ENCODE assay signal across 8 cellular contexts in genomic region chr1:232629250-232630046, GRCh38. TPM values are rescaled to one million over a fixed set of nuclear protein-coding genes. Genes with fewer than 3 reads are reported as not detected.
DNase-seq lines count a peak whose midpoint lies in the region; TF ChIP-seq lines count a peak whose summit lies in the region.

No MANE protein-coding gene starts in this region.

- CTCF ChIA-PET in HEK293T (lab: Yijun Ruan, JAX) = interaction anchor here (0.7 to 0.8 kb wide), 2 partner anchors 384 to 763 kb away, joined by 3 to 4 read pairs; no protein-coding TSS in a partner anchor

- peak; percentile 67 for DNase-seq in NCI-H1092 treated with DMSO at 0.1 percent for 48 hours (lab: John Stamatoyannopoulos, UW)
- no peak for DNase-seq in NCI-H1092 (lab: John Stamatoyannopoulos, UW)
- no peak for DNase-seq in HEK293T (ENCODE audit: extremely low spot score)
- peak; percentile 44 for DNase-seq in NCI-H146 (lab: John Stamatoyannopoulos, UW)
- peak; percentile 65 for DNase-seq in activated effector memory CD4-positive, alpha-beta T cell treated with anti-CD3 and anti-CD28 coated beads, Interleukin-2, amount 50 U/mL, for 16 hours
- peak; percentile 80 for DNase-seq in cardiac septum (ENCODE audit: low spot score)
- peak; percentile 90 for DNase-seq in posterior vena cava (ENCODE audit: low spot score)
- DNase-seq in HPDE6-E6E7 (ENCODE audit: extremely low spot score) = no peak

- intact Hi-C loops in cardiac septum (cut with DNase I) = loop anchor here (2.0 to 10.0 kb wide), 9 partner anchors 75 to 875 kb away; partner anchors contain the start of gene NTPCR
- intact Hi-C loops in posterior vena cava (cut with DNase I) = loop anchor here (10.0 kb wide), 2 partner anchors 395 to 765 kb away; no protein-coding TSS in a partner anchor

- POLR2A ChIA-PET in HEK293T (lab: Yijun Ruan, JAX) = interaction anchor here (0.8 to 1.4 kb wide), 8 partner anchors 9 to 370 kb away, joined by 3 to 9 read pairs (median 3); partner anchors contain the start of gene NTPCR

TF ChIP-seq in HEK293T, 16 proteins besides CTCF, POLR2A, EP300 and RAD21:
- TF ChIP-seq ZNF384 (IDR thresholded peaks at IDR 0.05) (no peak), CTBP1 (IDR thresholded peaks at IDR 0.05; ENCODE audit: borderline replicate concordance) (peak; percentile 6; the same call in 1 of the 2 replicates), ARNT (IDR thresholded peaks at IDR 0.05) (0 out of 2 replicates have a peak, but pooled peaks have one; percentile 31)

RNA-seq across cellular contexts. Expression of gene SIPA1L2, which starts 0.5 kb away (rescaled TPM):
- 98.7 TPM for total RNA-seq in cardiac septum
- 10 to 100 TPM; 14.1 to 14.9 TPM for total RNA-seq in posterior vena cava

Comparison
In these comparisons a context has a peak if more than half of its experiments do, and no peak if none do; other contexts are left out.
1. DNase-seq: peak in NCI-H1092 treated with DMSO at 0.1 percent for 48 hours (single experiment), NCI-H146 (single experiment), activated effector memory CD4-positive, alpha-beta T cell treated with anti-CD3 and anti-CD28 coated beads, Interleukin-2, amount 50 U/mL, for 16 hours (single experiment), cardiac septum (single experiment) and posterior vena cava (single experiment); none in NCI-H1092 (single experiment), HEK293T (single experiment) and HPDE6-E6E7 (single experiment).